ENCODE assay signal across 8 cellular contexts in the genomic region with DNA sequence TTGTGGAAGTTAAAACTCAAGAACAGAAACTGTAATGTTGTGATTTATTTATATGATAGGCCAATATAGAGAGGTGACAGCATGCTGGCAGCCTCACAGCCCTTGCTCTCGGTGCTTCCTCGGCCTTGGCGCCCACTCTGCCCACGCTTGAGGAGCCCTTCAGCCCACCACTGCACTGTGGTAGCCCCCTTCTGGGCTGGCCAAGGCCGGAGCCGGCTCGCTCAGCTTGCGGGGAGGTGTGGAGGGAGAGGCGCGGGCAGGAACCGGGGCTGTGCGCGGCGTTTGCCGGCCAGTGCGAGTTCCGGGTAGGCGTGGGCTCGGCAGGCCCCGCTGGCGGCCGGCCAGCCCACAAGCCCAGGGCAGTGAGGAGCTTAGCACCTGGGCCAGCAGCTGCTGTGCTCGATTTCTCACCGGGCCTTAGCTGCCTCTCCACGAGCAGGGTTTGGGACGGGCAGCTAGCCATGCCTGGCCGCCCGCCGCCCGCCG.
DNase-seq lines count a peak whose midpoint lies in the region; ATAC-seq, FAIRE-seq and TF ChIP-seq lines count a peak whose summit lies in the region.

No MANE protein-coding gene starts in this region.

- H3K4me2 ChIP-seq in HepG2 (ENCODE audit: low read depth, low read length): peak overlapping the region; percentile 88

- no peak for TF ChIP-seq CTCF in breast epithelium (IDR thresholded peaks at IDR 0.05)
- TF ChIP-seq CTCF in HepG2 (CRISPR knock-in tag; IDR thresholded peaks at IDR 0.05): no peak
- no peak for TF ChIP-seq CTCF in upper lobe of left lung (IDR thresholded peaks at IDR 0.05)

- FAIRE-seq in HepG2 (lab: Jason Lieb, UNC): no peak

- in situ Hi-C loops in HepG2 (cut with HindIII; ENCODE audit: extremely low pct_ligation_motif_present, low pct_unique_long_range_greater_than_20kb): no loop called here

- 0% methylated on average over 3 of the region's 31 CpGs for WGBS in HepG2 (ENCODE audit: low lambda C conversion rate)
- WGBS in upper lobe of left lung, 2 donors: 0 to 1% methylated on average over 4 to 20 of the region's 31 CpGs

- TF ChIP-seq RAD21 in HepG2 (CRISPR knock-in tag; IDR thresholded peaks at IDR 0.05): no peak

- H3K79me2 ChIP-seq in HepG2 (ENCODE audit: insufficient read depth, low read length): no peaks in the 10 kb centered on the region

- TF ChIP-seq POLR2A in breast epithelium (IDR thresholded peaks at IDR 0.05): no peak
- TF ChIP-seq POLR2A in HepG2 (IDR thresholded peaks at IDR 0.05; ENCODE audit: insufficient read depth in 1 of 2, low read depth in 2 of 2, low read length in 2 of 2): peak in 1 of 2 experiments; percentile 46; a peak in 1 of 4 replicates
- no peak for TF ChIP-seq POLR2A in upper lobe of left lung (IDR thresholded peaks at IDR 0.05)

- DNase-seq in DMS 273 treated with DMSO at 0.1 percent for 48 hours (lab: John Stamatoyannopoulos, UW): peak; percentile 8
- peak; percentile 47 for DNase-seq in H7
- DNase-seq in NCI-H510A (lab: John Stamatoyannopoulos, UW): peak; percentile 54
- peak; percentile 25 to 62 for DNase-seq in breast epithelium (ENCODE audit: low spot score in 2 of 2)
- DNase-seq in HepG2 (ENCODE audit: low spot score): peak; percentile 43
- peak; percentile 37 to 91 for DNase-seq in upper lobe of left lung
- no peak for DNase-seq in NCI-H1436 treated with DMSO at 0.1 percent for 48 hours (lab: John Stamatoyannopoulos, UW)
- DNase-seq in cortex of kidney (lab: John Stamatoyannopoulos, UW): no peak

- H3K9ac ChIP-seq in HepG2 (ENCODE audit: insufficient read depth, low read depth, low read length): peak overlapping the region; percentile 65

- CTCF ChIA-PET in HepG2 (lab: Yijun Ruan, JAX; ENCODE audit: low intra/inter-chr PET ratio, low total read pairs): no interaction called here

- peak overlapping the region in 1 of 2 donors; percentile 74 for H3K27ac ChIP-seq in breast epithelium
- H3K27ac ChIP-seq in HepG2 (ENCODE audit: extremely low read length, insufficient read depth, low read length): peak overlapping the region; percentile 40
- no peak overlapping the region for H3K27ac ChIP-seq in upper lobe of left lung

- no peaks in the 10 kb centered on the region for H4K20me1 ChIP-seq in HepG2 (ENCODE audit: insufficient read depth, low read length)

- no TSS peak for BruUV-seq in HepG2 (replicated peaks; lab: Mats Ljungman, UMichigan)

- no peaks in the 10 kb centered on the region for H3K27me3 ChIP-seq in H7 (ENCODE audit: control insufficient read depth, insufficient read depth, low read length)
- no peaks in the 10 kb centered on the region for H3K27me3 ChIP-seq in breast epithelium
- H3K27me3 ChIP-seq in HepG2 (ENCODE audit: control insufficient read depth in 1 of 2, insufficient read depth in 2 of 2, low read length in 2 of 2): no peaks in the 10 kb centered on the region; a peak in 2 of 5 replicates
- peaks cover 0 to 10% (median 2%) of the 10 kb centered on the region in 4 donors for H3K27me3 ChIP-seq in upper lobe of left lung

- intact Hi-C loops in breast epithelium (cut with DNase I; ENCODE audit: low total_unique reads): no loop called here
- intact Hi-C loops in HepG2 (cut with micrococcal nuclease; ENCODE audit: unreplicated experiment): no loop called here

- H3K4me3 ChIP-seq in H7 (ENCODE audit: insufficient read depth, low read depth, low read length): peak overlapping the region; percentile 19; the same call in 1 of the 2 replicates
- peak overlapping the region; percentile 36 to 69 (median 53) for H3K4me3 ChIP-seq in breast epithelium
- H3K4me3 ChIP-seq in HepG2 (replicated peaks in 1 of 3; ENCODE audit: insufficient read depth in 1 of 3, low read depth in 2 of 3, low read length in 3 of 3): peak overlapping the region; percentile 58 to 79 (median 66)
- H3K4me3 ChIP-seq in upper lobe of left lung: peak overlapping the region; percentile 4 to 50 (median 41)

- H3K9me3 ChIP-seq in breast epithelium: no peaks in the 10 kb centered on the region
- no peaks in the 10 kb centered on the region for H3K9me3 ChIP-seq in HepG2 (ENCODE audit: low read length)
- H3K9me3 ChIP-seq in upper lobe of left lung: no peaks in the 10 kb centered on the region

- POLR2A ChIA-PET in HepG2 (lab: Yijun Ruan, JAX): interaction anchor here (0.7 to 1.7 kb wide), 5 partner anchors 10 to 487 kb away, joined by 3 to 16 read pairs (median 3); partner anchors contain the start of genes COX16 and SRSF5

- ATAC-seq in HepG2: peak; percentile 96
- peak in 1 of 2 donors; percentile 72 for ATAC-seq in upper lobe of left lung (ENCODE audit: low FRiP score in 2 of 2)

- TF ChIP-seq EP300 in HepG2 (IDR thresholded peaks at IDR 0.05; ENCODE audit: low read depth in 2 of 2, low read length in 2 of 2) (no peak), HepG2 (CRISPR knock-in tag; IDR thresholded peaks at IDR 0.05; ENCODE audit: borderline replicate concordance) (no peak), upper lobe of left lung (IDR thresholded peaks at IDR 0.05) (no peak)

- H3K4me1 ChIP-seq in breast epithelium: no peaks in the 10 kb centered on the region
- peaks cover 5% of the 10 kb centered on the region for H3K4me1 ChIP-seq in HepG2 (ENCODE audit: insufficient read depth, low read length)
- H3K4me1 ChIP-seq in upper lobe of left lung: peaks cover 0 to 5% (median 3%) of the 10 kb centered on the region in 4 donors

- no peak overlapping the region for H2AFZ ChIP-seq in HepG2 (ENCODE audit: low read length)

- H3K36me3 ChIP-seq in H7 (replicated peaks; ENCODE audit: control insufficient read depth, insufficient read depth, low read length): no peaks in the 10 kb centered on the region
- no peaks in the 10 kb centered on the region for H3K36me3 ChIP-seq in breast epithelium
- H3K36me3 ChIP-seq in HepG2 (replicated peaks in 1 of 2; ENCODE audit: control insufficient read depth in 1 of 2, insufficient read depth in 2 of 2, low read length in 2 of 2): no peaks in the 10 kb centered on the region
- H3K36me3 ChIP-seq in upper lobe of left lung: no peaks in the 10 kb centered on the region

TF ChIP-seq in HepG2, 621 proteins besides CTCF, POLR2A, EP300 and RAD21 (continues in another document):
- TF ChIP-seq DMAP1 (CRISPR knock-in tag; IDR thresholded peaks at IDR 0.05): peak; percentile 39; the same call in 1 of the 2 replicates
- TF ChIP-seq, protein P1, sequence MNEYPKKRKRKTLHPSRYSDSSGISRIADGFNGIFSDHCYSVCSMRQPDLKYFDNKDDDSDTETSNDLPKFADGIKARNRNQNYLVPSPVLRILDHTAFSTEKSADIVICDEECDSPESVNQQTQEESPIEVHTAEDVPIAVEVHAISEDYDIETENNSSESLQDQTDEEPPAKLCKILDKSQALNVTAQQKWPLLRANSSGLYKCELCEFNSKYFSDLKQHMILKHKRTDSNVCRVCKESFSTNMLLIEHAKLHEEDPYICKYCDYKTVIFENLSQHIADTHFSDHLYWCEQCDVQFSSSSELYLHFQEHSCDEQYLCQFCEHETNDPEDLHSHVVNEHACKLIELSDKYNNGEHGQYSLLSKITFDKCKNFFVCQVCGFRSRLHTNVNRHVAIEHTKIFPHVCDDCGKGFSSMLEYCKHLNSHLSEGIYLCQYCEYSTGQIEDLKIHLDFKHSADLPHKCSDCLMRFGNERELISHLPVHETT (CRISPR knock-in tag; conservative IDR thresholded peaks at IDR 0.05): no peak
- no peak for TF ChIP-seq PHB2 (IDR thresholded peaks at IDR 0.05; ENCODE audit: partially characterized antibody)
- no peak for TF ChIP-seq SIN3B (IDR thresholded peaks at IDR 0.05; ENCODE audit: low read length)
- TF ChIP-seq THAP8 (CRISPR knock-in tag; IDR thresholded peaks at IDR 0.05; ENCODE audit: borderline replicate concordance): no peak
- TF ChIP-seq PRMT3 (CRISPR knock-in tag; IDR thresholded peaks at IDR 0.05; ENCODE audit: borderline replicate concordance, low read depth): no peak
- TF ChIP-seq KDM2A (CRISPR knock-in tag; IDR thresholded peaks at IDR 0.05; ENCODE audit: borderline replicate concordance, low read depth): peak; percentile 43; the same call in 1 of the 2 replicates
- no peak for TF ChIP-seq ETV5 (CRISPR knock-in tag; IDR thresholded peaks at IDR 0.05; ENCODE audit: borderline replicate concordance)
- no peak for TF ChIP-seq ZNF619 (CRISPR knock-in tag; IDR thresholded peaks at IDR 0.05)
- TF ChIP-seq REST (IDR thresholded peaks at IDR 0.05; ENCODE audit: borderline replicate concordance in 1 of 2, low read depth in 1 of 2, low read length in 2 of 2): peak in 1 of 2 experiments; percentile 12; a peak in 1 of 4 replicates
- no peak for TF ChIP-seq MAF1 (CRISPR knock-in tag; IDR thresholded peaks at IDR 0.05; ENCODE audit: borderline replicate concordance)

Comparison
In these comparisons a context has a peak if more than half of its experiments do, and no peak if none do; other contexts are left out.
1. DNase-seq: peak in DMS 273 treated with DMSO at 0.1 percent for 48 hours (single experiment), H7 (single experiment), NCI-H510A (single experiment), breast epithelium (2 of 2), HepG2 (single experiment) and upper lobe of left lung (2 of 2); none in NCI-H1436 treated with DMSO at 0.1 percent for 48 hours (single experiment) and cortex of kidney (single experiment).
2. Peak in every context shown above with its lines, with median percentiles within 50 percentile points of each other: H3K4me3 ChIP-seq.